8 cellular contexts compared by ENCODE assay signal in genomic region chrX:70133303-70134115, GRCh38. TPM values are rescaled to one million over a fixed set of nuclear protein-coding genes. Genes with fewer than 3 reads are reported as not detected.
DNase-seq lines count a peak whose midpoint lies in the region; ATAC-seq and TF ChIP-seq lines count a peak whose summit lies in the region.

TSS of gene IGBP1 (plus strand) at chrX:70133447. CDS start at chrX:70133948, 501 bp downstream.

- H3F3A ChIP-seq in PC-9 (ENCODE audit: insufficient read depth, low read depth) = peaks cover 8% of the 10 kb centered on the region; the same call in 1 of the 2 replicates

- H3K9me3 ChIP-seq in PC-9 (ENCODE audit: insufficient read depth, low read depth) (no peaks in the 10 kb centered on the region), esophagus (ENCODE audit: control insufficient read depth in 2 of 2, insufficient read depth in 1 of 2, low read depth in 1 of 2, low read length in 1 of 2) (peaks cover 0 to 3% of the 10 kb centered on the region in 2 donors), muscle layer of colon (ENCODE audit: low read length) (no peaks in the 10 kb centered on the region)

- intact Hi-C loops in PC-9 (cut with micrococcal nuclease; ENCODE audit: unreplicated experiment) = loop anchor here (2.0 kb wide), 2 partner anchors 129 to 157 kb away; partner anchors contain the start of gene KIF4A

- peak within 1 kb of the TSS; percentile 99 for H3K4me3 ChIP-seq in PC-9
- H3K4me3 ChIP-seq in esophagus (ENCODE audit: low read depth in 1 of 2, low read length in 2 of 2) = peak within 1 kb of the TSS; percentile 51 to 59
- peak within 1 kb of the TSS; percentile 62 to 79 for H3K4me3 ChIP-seq in muscle layer of colon (ENCODE audit: low read depth in 1 of 2, low read length in 2 of 2)

- H3K4me1 ChIP-seq in PC-9 (replicated peaks; ENCODE audit: insufficient read depth) = peaks cover 20% of the 10 kb centered on the region
- no peaks in the 10 kb centered on the region for H3K4me1 ChIP-seq in esophagus (ENCODE audit: control insufficient read depth in 2 of 2, insufficient read depth in 2 of 2, low read length in 1 of 2)
- peaks cover 6% of the 10 kb centered on the region for H3K4me1 ChIP-seq in muscle layer of colon (ENCODE audit: insufficient read depth, low read length)

- H4K20me1 ChIP-seq in PC-9 (ENCODE audit: insufficient read depth) = no peaks in the 10 kb centered on the region

- peak within 1 kb of the TSS; percentile 46 for H3K9ac ChIP-seq in muscle layer of colon (ENCODE audit: low read length)

- CTCF ChIA-PET in PC-9 (lab: Charles Lee) = interaction anchor here (0.6 to 1.6 kb wide), 17 partner anchors 16 to 1898 kb away, joined by 3 to 26 read pairs (median 5); partner anchors contain the start of genes EFNB1 and PDZD11

- peak; percentile 5; the same call in 1 of the 2 replicates for TF ChIP-seq RAD21 in Ishikawa (IDR thresholded peaks at IDR 0.05; ENCODE audit: low read depth)

- H3K79me2 ChIP-seq in PC-9 (ENCODE audit: low read depth) = peaks cover 18% of the 10 kb centered on the region

- H2AFZ ChIP-seq in PC-9 = peak within 1 kb of the TSS; percentile 98

- peak; percentile 88 for ATAC-seq in GM21576 (IDR thresholded peaks at IDR 0.05; ENCODE audit: unreplicated experiment)

- POLR2A ChIA-PET in PC-9 (lab: Charles Lee; ENCODE audit: unreplicated experiment) = interaction anchor here (0.6 to 1.0 kb wide), 4 partner anchors 87 to 925 kb away, joined by 3 to 5 read pairs (median 4); no protein-coding TSS in a partner anchor

- no peaks in the 10 kb centered on the region for H3K9me2 ChIP-seq in PC-9 (ENCODE audit: insufficient read depth)

- 0 to 25% methylated on average over 59 of the region's 59 CpGs for WGBS in esophagus, 2 donors

- no peak for TF ChIP-seq EP300 in Ishikawa (IDR thresholded peaks at IDR 0.05; ENCODE audit: borderline replicate concordance)

- peak within 1 kb of the TSS; percentile 95 for H3K4me2 ChIP-seq in PC-9

- H3K27ac ChIP-seq in PC-9 (peak within 1 kb of the TSS; percentile 74), esophagus (ENCODE audit: low read depth in 2 of 2, low read length in 1 of 2) (peak within 1 kb of the TSS; percentile 67 to 83), muscle layer of colon (ENCODE audit: low read depth, low read length) (peak within 1 kb of the TSS; percentile 76)

- peak; percentile 96 for DNase-seq in DMS53 (lab: John Stamatoyannopoulos, UW)
- DNase-seq in PC-9 = peak; percentile 78 to 88
- DNase-seq in activated T-cell treated with anti-CD3 and anti-CD28 coated beads, Interleukin-2, amount 50 U/mL, for 1 hour = peak; percentile 69
- DNase-seq in stimulated activated CD8-positive, alpha-beta memory T cell treated with anti-CD3 and anti-CD28 coated beads, Interleukin-7, amount 100 ng/mL, for 24 hours (ENCODE audit: low read depth) = peak; percentile 40

- no peaks in the 10 kb centered on the region for H3K27me3 ChIP-seq in PC-9 (ENCODE audit: insufficient read depth, low read depth)
- H3K27me3 ChIP-seq in esophagus (ENCODE audit: control insufficient read depth in 1 of 2, insufficient read depth in 2 of 2, low read length in 2 of 2) = no peaks in the 10 kb centered on the region
- no peaks in the 10 kb centered on the region for H3K27me3 ChIP-seq in muscle layer of colon (ENCODE audit: control insufficient read depth in 1 of 2, insufficient read depth in 2 of 2, low read length in 2 of 2)

- TF ChIP-seq CTCF in PC-9 (conservative IDR thresholded peaks at IDR 0.05) = peak; percentile 70

- H3K36me3 ChIP-seq in PC-9 (ENCODE audit: low read depth) = no peaks in the 10 kb centered on the region
- no peaks in the 10 kb centered on the region for H3K36me3 ChIP-seq in esophagus (ENCODE audit: control insufficient read depth in 2 of 2, insufficient read depth in 2 of 2, low read length in 1 of 2)
- H3K36me3 ChIP-seq in muscle layer of colon (ENCODE audit: insufficient read depth, low read length) = no peaks in the 10 kb centered on the region

- BruUV-seq in PC-9 (replicated peaks; lab: Mats Ljungman, UMichigan) = TSS peak; percentile 52

TF ChIP-seq in Ishikawa, 13 proteins besides CTCF, POLR2A, EP300 and RAD21:
- TF ChIP-seq TEAD4 (IDR thresholded peaks at IDR 0.05) = no peak
- 0 out of 2 replicates have a peak, but pooled peaks have one; percentile 38 for TF ChIP-seq TAF1 (IDR thresholded peaks at IDR 0.05; ENCODE audit: low read depth)
- TF ChIP-seq EGR1 (IDR thresholded peaks at IDR 0.05) = 0 out of 2 replicates have a peak, but pooled peaks have one; percentile 60
- no peak for TF ChIP-seq TCF12 (IDR thresholded peaks at IDR 0.05; ENCODE audit: low read depth)
- peak; percentile 92 for TF ChIP-seq YY1 (IDR thresholded peaks at IDR 0.05; ENCODE audit: low read depth)

RNA-seq across cellular contexts. Expression of gene IGBP1, which starts in this region (rescaled TPM):
- total RNA-seq in PC-9 (2021) = 57.6 and 71.9 TPM in 2 replicates
- polyA plus RNA-seq in esophagus = 10 to 100 TPM; 25.2 to 45.4 TPM

Comparison
In these comparisons a context has a peak if more than half of its experiments do, and no peak if none do; other contexts are left out.
1. Peak in every context shown above with its lines: DNase-seq, ATAC-seq, H3K4me3 ChIP-seq and H3K27ac ChIP-seq.
2. DNase-seq: peak in every context shown above with its lines; median percentile 96 in DMS53; 83 in PC-9; 69 in activated T-cell treated with anti-CD3 and anti-CD28 coated beads, Interleukin-2, amount 50 U/mL, for 1 hour; 40 in stimulated activated CD8-positive, alpha-beta memory T cell treated with anti-CD3 and anti-CD28 coated beads, Interleukin-7, amount 100 ng/mL, for 24 hours.